8 cellular contexts compared by ENCODE assay signal in genomic region chr5:177085985-177086917, GRCh38. TPM values are rescaled to one million over a fixed set of nuclear protein-coding genes. Genes with fewer than 3 reads are reported as not detected.
DNase-seq lines count a peak whose midpoint lies in the region; ATAC-seq, FAIRE-seq and TF ChIP-seq lines count a peak whose summit lies in the region.

Gene FGFR4 (plus strand): TSS chr5:177086915. CDS start chr5:177089603, 2,688 bp downstream.

- peak within 1 kb of the TSS; percentile 81 for H2AFZ ChIP-seq in keratinocyte (ENCODE audit: control insufficient read depth, low read length)

- H3K36me3 Mint-ChIP-seq in T-helper 2 cell treated with Interferon-gamma antibody and Interleukin-4, amounts not matched to agents 5 μg/mL and 100 μg/mL, for 36 hours (ENCODE audit: low read depth), result no peaks in the 10 kb centered on the region
- peaks cover 4% of the 10 kb centered on the region for H3K36me3 Mint-ChIP-seq in brain

- no peaks in the 10 kb centered on the region for H3K9me3 Mint-ChIP-seq in T-helper 2 cell treated with Interferon-gamma antibody and Interleukin-4, amounts not matched to agents 5 μg/mL and 100 μg/mL, for 36 hours
- H3K9me3 Mint-ChIP-seq in brain, result no peaks in the 10 kb centered on the region

- peaks cover 10% of the 10 kb centered on the region for H3K27me3 ChIP-seq in keratinocyte (ENCODE audit: control insufficient read depth, extremely low read depth, insufficient read depth, low read length)

- H3K27ac ChIP-seq in keratinocyte (ENCODE audit: control insufficient read depth, insufficient read depth, low read length), result no peak within 1 kb of the TSS

- H3K9me3 ChIP-seq in keratinocyte (ENCODE audit: control insufficient read depth, low read depth, low read length), result no peaks in the 10 kb centered on the region

- no peak for FAIRE-seq in keratinocyte (lab: Jason Lieb, UNC)

- no peaks in the 10 kb centered on the region for H3K9me1 ChIP-seq in keratinocyte (ENCODE audit: control insufficient read depth, extremely low read depth, insufficient read depth, low read length)

- no peaks in the 10 kb centered on the region for H3K79me2 ChIP-seq in keratinocyte (ENCODE audit: control insufficient read depth, insufficient read depth, low read length)

- peaks cover 6% of the 10 kb centered on the region for H3K4me1 Mint-ChIP-seq in T-helper 2 cell treated with Interferon-gamma antibody and Interleukin-4, amounts not matched to agents 5 μg/mL and 100 μg/mL, for 36 hours (ENCODE audit: low read depth)
- H3K4me1 Mint-ChIP-seq in brain, result peaks cover 32% of the 10 kb centered on the region

- peak within 1 kb of the TSS; percentile 49 for H3K4me3 ChIP-seq in Jurkat, Clone E6-1 (ENCODE audit: low read length)
- peak within 1 kb of the TSS; percentile 42 to 52 (median 52) for H3K4me3 ChIP-seq in keratinocyte (ENCODE audit: control insufficient read depth in 2 of 3, extremely low read depth in 1 of 3, insufficient read depth in 2 of 3, low read depth in 1 of 3, low read length in 3 of 3)

- peaks cover 36% of the 10 kb centered on the region for H3K27me3 Mint-ChIP-seq in T-helper 2 cell treated with Interferon-gamma antibody and Interleukin-4, amounts not matched to agents 5 μg/mL and 100 μg/mL, for 36 hours (ENCODE audit: low read depth)
- peaks cover 4% of the 10 kb centered on the region for H3K27me3 Mint-ChIP-seq in brain

- no peaks in the 10 kb centered on the region for H4K20me1 ChIP-seq in keratinocyte (ENCODE audit: control insufficient read depth, extremely low read depth, insufficient read depth, low read length)

- TF ChIP-seq CTCF in brain (conservative IDR thresholded peaks at IDR 0.05), result no peak
- peak in 1 of 3 experiments; percentile 2 for TF ChIP-seq CTCF in keratinocyte (optimal IDR thresholded peaks at IDR 0.05 in 1 of 3, IDR thresholded peaks at IDR 0.05 in 1 of 3, conservative IDR thresholded peaks at IDR 0.05 in 1 of 3; ENCODE audit: extremely low read depth in 1 of 3, insufficient read depth in 2 of 3, low read length in 3 of 3)

- H3K27ac Mint-ChIP-seq in T-helper 2 cell treated with Interferon-gamma antibody and Interleukin-4, amounts not matched to agents 5 μg/mL and 100 μg/mL, for 36 hours, result no peak within 1 kb of the TSS
- H3K27ac Mint-ChIP-seq in brain, result peak within 1 kb of the TSS; percentile 9 to 87 (median 29)

- peak; percentile 39 for ATAC-seq in GM21390 (IDR thresholded peaks at IDR 0.05; ENCODE audit: unreplicated experiment)
- ATAC-seq in HG02571 (IDR thresholded peaks at IDR 0.05; ENCODE audit: unreplicated experiment), result no peak

- H3K9ac ChIP-seq in keratinocyte (ENCODE audit: control insufficient read depth, extremely low read depth, insufficient read depth, low read length), result peak within 1 kb of the TSS; percentile 41

- dilution Hi-C loops in keratinocyte (cut with MboI; ENCODE audit: extremely low pct_ligation_motif_present, low sequenced_read_pairs), result no loop called here

- no peaks in the 10 kb centered on the region for H3K36me3 ChIP-seq in keratinocyte (ENCODE audit: control insufficient read depth in 2 of 2, extremely low read depth in 1 of 2, insufficient read depth in 2 of 2, low read length in 2 of 2)

- peak; percentile 53 for DNase-seq in COR-L47 (lab: John Stamatoyannopoulos, UW)
- DNase-seq in Jurkat, Clone E6-1 (ENCODE audit: low read depth, low spot score), result peak; percentile 62
- DNase-seq in T-helper 2 cell treated with Interferon-gamma antibody and Interleukin-4, amounts not matched to agents 5 μg/mL and 100 μg/mL, for 36 hours (ENCODE audit: low spot score), result peak; percentile 32
- DNase-seq in keratinocyte (ENCODE audit: low read depth, low spot score), result peak; percentile 57
- peak; percentile 48 for DNase-seq in stimulated activated CD4-positive, alpha-beta T cell treated with anti-CD3 and anti-CD28 coated beads, Interleukin-2, amount 100 ng/mL, for 4 hours (ENCODE audit: low read depth)

- H3K4me3 Mint-ChIP-seq in T-helper 2 cell treated with Interferon-gamma antibody and Interleukin-4, amounts not matched to agents 5 μg/mL and 100 μg/mL, for 36 hours, result peak within 1 kb of the TSS; percentile 61
- peak within 1 kb of the TSS; percentile 52 to 79 (median 72) for H3K4me3 Mint-ChIP-seq in brain

- peak within 1 kb of the TSS; percentile 60 for H3K4me2 ChIP-seq in keratinocyte (ENCODE audit: control insufficient read depth, extremely low read depth, insufficient read depth, low read depth, low read length)

- H3K4me1 ChIP-seq in keratinocyte (ENCODE audit: control insufficient read depth, extremely low read depth, insufficient read depth, low read length), result peaks cover 2% of the 10 kb centered on the region

RNA-seq across cellular contexts. Expression of gene FGFR4, which starts in this region (rescaled TPM):
- 13.1 TPM for polyA plus RNA-seq in Jurkat, Clone E6-1 (2012; ENCODE audit: insufficient read depth, insufficient read length)
- polyA plus RNA-seq in brain (ENCODE audit: insufficient read depth, low read depth, low replicate concordance), result 0.36 TPM
- 0.62 to 2.2 TPM (median 0.79 TPM) in 3 replicates for polyA plus RNA-seq in keratinocyte
- polyA plus RNA-seq in keratinocyte (2011; ENCODE audit: low read depth), result not detected
- 0.36 and 1.0 TPM in 2 replicates for polyA plus RNA-seq in keratinocyte (2011; cell fraction: cytosol; rRNA removed)
- 3.0 and 3.1 TPM in 2 replicates for polyA plus RNA-seq in keratinocyte (2011; cell fraction: nucleus; rRNA removed)
- 0.51 and 2.8 TPM in 2 replicates for polyA plus RNA-seq in keratinocyte (2012; ENCODE audit: low replicate concordance)
- polyA minus RNA-seq in keratinocyte, result 0.70 to 4.9 TPM (median 1.4 TPM) in 3 replicates
- 4.8 TPM for polyA minus RNA-seq in keratinocyte (2011; cell fraction: cytosol; rRNA and poly(A)+ RNA removed)
- polyA minus RNA-seq in keratinocyte (2011; cell fraction: nucleus; rRNA and poly(A)+ RNA removed), result 1.2 and 1.8 TPM in 2 replicates
